Comparison of ENCODE assay signal across 8 cellular contexts in the genomic region with DNA sequence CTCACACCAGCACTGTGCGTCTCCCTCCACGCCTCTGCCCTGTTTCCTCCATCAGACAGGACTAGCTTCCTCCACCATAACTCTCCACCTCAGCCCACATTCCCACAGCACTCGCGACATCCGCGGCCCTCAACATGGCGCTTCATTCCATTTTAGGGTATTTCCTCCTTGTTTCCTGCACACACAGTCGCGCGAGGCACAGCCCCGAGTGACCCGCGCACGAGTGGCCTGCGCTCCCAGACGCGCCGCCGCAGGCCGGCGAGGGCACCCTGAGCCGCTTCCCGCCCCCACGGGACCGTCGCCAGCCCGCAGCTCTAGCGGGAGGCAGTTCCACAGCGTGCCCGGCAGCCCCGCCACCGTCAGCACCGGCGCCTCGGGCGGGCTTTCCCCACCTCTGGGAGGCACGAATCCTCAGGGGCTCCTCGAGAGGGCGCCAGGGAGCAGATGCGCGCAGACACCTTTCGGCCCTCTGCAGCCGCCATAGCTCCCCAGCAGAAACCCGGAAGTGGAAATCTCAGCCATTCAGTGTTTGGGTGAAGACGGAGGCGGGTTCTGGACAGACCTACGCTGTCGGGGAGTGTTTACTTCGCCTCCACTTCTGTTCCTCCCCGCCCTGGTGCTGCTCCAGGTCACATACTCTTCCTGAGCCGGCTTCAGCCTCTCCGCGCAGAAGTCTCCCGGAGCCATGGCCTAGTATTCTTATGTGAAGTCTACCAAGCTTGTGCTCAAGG.
A peak's percentile ranks its signal among the peaks of the same experiment; 100 is the strongest.
DNase-seq lines count a peak whose midpoint lies in the region; ATAC-seq and TF ChIP-seq lines count a peak whose summit lies in the region.
"Not testable (repeated sequence)": the region's sequence is repeated elsewhere in the genome, so short reads cannot be mapped to it uniquely, and the experiment has no call there.

No MANE protein-coding gene starts in this region.

- TF ChIP-seq CTCF in adrenal gland (IDR thresholded peaks at IDR 0.05) = peak; percentile 57 to 97 (median 78)
- TF ChIP-seq CTCF in nephron (IDR thresholded peaks at IDR 0.05; ENCODE audit: unreplicated experiment in 3 of 3) = peak; percentile 85 to 94 (median 93)

- peaks cover 12% of the 10 kb centered on the region for H3K9me3 Mint-ChIP-seq in nephron

- ATAC-seq in GM19455 (IDR thresholded peaks at IDR 0.05; ENCODE audit: unreplicated experiment) = peak; percentile 100
- ATAC-seq in HG03354 (IDR thresholded peaks at IDR 0.05; ENCODE audit: poor library complexity, severe bottlenecking, unreplicated experiment) = peak; percentile 100

- H3K9me3 ChIP-seq in adrenal gland (replicated peaks in 1 of 3) = not testable (repeated sequence)

- intact Hi-C loops in adrenal gland (cut with DNase I) = not testable (repeated sequence)

- not testable (repeated sequence) for H3K4me3 Mint-ChIP-seq in nephron

- WGBS in adrenal gland, 4 donors = 7 to 13% (median 11%) methylated on average over 49 to 54 of the region's 54 CpGs

- not testable (repeated sequence) for H3K36me3 Mint-ChIP-seq in nephron (ENCODE audit: low read depth)

- H3K27ac ChIP-seq in adrenal gland = peak overlapping the region; percentile 83 to 96 (median 91)

- H3K27me3 Mint-ChIP-seq in nephron (ENCODE audit: low read depth) = not testable (repeated sequence)

- peak in 1 of 2 donors; percentile 92 for TF ChIP-seq POLR2A in adrenal gland (IDR thresholded peaks at IDR 0.05)

- not testable (repeated sequence) for H3K27me3 ChIP-seq in adrenal gland

- H3K4me1 ChIP-seq in adrenal gland (replicated peaks in 1 of 2) = peaks cover 10 to 28% of the 10 kb centered on the region in 2 donors

- not testable (repeated sequence) for H3K36me3 ChIP-seq in adrenal gland (replicated peaks in 1 of 2)

- not testable (repeated sequence) for H3K4me1 Mint-ChIP-seq in nephron

- peak overlapping the region; percentile 50 to 99 (median 96) for H3K4me3 ChIP-seq in adrenal gland

- not testable (repeated sequence) for H3K27ac Mint-ChIP-seq in nephron

- peak; percentile 72 for DNase-seq in CMK (ENCODE audit: low read depth)
- DNase-seq in SW480 (ENCODE audit: low spot score) = peak; percentile 98
- peak; percentile 99 for DNase-seq in adrenal gland
- peak; percentile 100 for DNase-seq in glomerular visceral epithelial cell (ENCODE audit: extremely low spot score)
- peak; percentile 97 for DNase-seq in stimulated activated CD8-positive, alpha-beta memory T cell treated with anti-CD3 and anti-CD28 coated beads, Interleukin-4, amount 100 ng/mL, for 1 hour (ENCODE audit: low read depth in 2 of 2, low spot score in 1 of 2)

Comparison
In these comparisons a context has a peak if more than half of its experiments do, and no peak if none do; other contexts are left out.
1. Peak in every context shown above with its lines: DNase-seq, ATAC-seq, H3K4me3 ChIP-seq and H3K27ac ChIP-seq.